Comparison of ENCODE assay signal across 8 cellular contexts in genomic region chr7:129218514-129219036, GRCh38. TPM values are rescaled to one million over a fixed set of nuclear protein-coding genes. Genes with fewer than 3 reads are reported as not detected.
DNase-seq lines count a peak whose midpoint lies in the region; ATAC-seq lines count a peak whose summit lies in the region.

No MANE protein-coding gene starts in this region.

- DNase-seq in ELF-1 (ENCODE audit: low read depth, low spot score) = peak; percentile 90
- DNase-seq in HT-29 (ENCODE audit: low spot score) = peak; percentile 95
- DNase-seq in NCI-H82 treated with DMSO at 0.1 percent for 48 hours (lab: John Stamatoyannopoulos, UW; ENCODE audit: unreplicated experiment) = peak; percentile 77
- DNase-seq in activated CD4-positive, alpha-beta T cell treated with anti-CD3 and anti-CD28 coated beads, Interleukin-2, amount 50 U/mL, for 48 hours = peak; percentile 81 to 86
- peak; percentile 79 for DNase-seq in effector CD4-positive, alpha-beta T cell
- peak; percentile 81 to 85 for DNase-seq in lung microvascular endothelial cell (ENCODE audit: low read depth in 2 of 2)
- DNase-seq in stimulated activated CD8-positive, alpha-beta memory T cell treated with anti-CD3 and anti-CD28 coated beads, Interleukin-12 subunit alpha, Interleukin-12 subunit beta, amount 100 ng/mL, for 24 hours (ENCODE audit: extremely low read depth) = peak; percentile 62

- no peak for ATAC-seq in GM18870 (IDR thresholded peaks at IDR 0.05; ENCODE audit: unreplicated experiment)

RNA-seq across cellular contexts. Expression of gene AHCYL2, which starts 6.3 kb away (rescaled TPM):
- 8.4 and 8.6 TPM in 2 replicates for total RNA-seq in HT-29 (2014; rRNA removed; shearing (Covaris generic))
- 6.5 and 6.9 TPM in 2 replicates for total RNA-seq in lung microvascular endothelial cell

RNA-seq across cellular contexts. Expression of gene SMO, which starts 30.1 kb away (rescaled TPM):
- total RNA-seq in HT-29 (2014; rRNA removed; shearing (Covaris generic)) = not detected in 2 replicates
- total RNA-seq in lung microvascular endothelial cell = 3.1 and 3.4 TPM in 2 replicates
